Comparison of ENCODE assay signal across 8 cellular contexts in genomic region chr2:205776139-205776538, GRCh38.
DNase-seq lines count a peak whose midpoint lies in the region; ATAC-seq and TF ChIP-seq lines count a peak whose summit lies in the region.

No MANE protein-coding gene starts in this region.

- no peaks in the 10 kb centered on the region for H3K4me1 Mint-ChIP-seq in activated T-helper 2 cell treated with anti-CD3 and anti-CD28 coated beads, Interferon-gamma antibody, Interleukin-2, Interleukin-4, amounts not matched to agents 10 μg/mL and 5 μg/mL and 100 μg/mL, durations not matched to agents 14 hours and 24 hours and 36 hours (ENCODE audit: low read depth)
- H3K4me1 Mint-ChIP-seq in stimulated activated effector memory CD8-positive, alpha-beta T cell treated with anti-CD3 and anti-CD28 coated beads, Interleukin-12 subunit alpha, Interleukin-12 subunit beta, amount 100 ng/mL, for 72 hours = no peaks in the 10 kb centered on the region

- peak; percentile 33 for ATAC-seq in stimulated activated effector memory CD8-positive, alpha-beta T cell treated with anti-CD3 and anti-CD28 coated beads, Interleukin-12 subunit alpha, Interleukin-12 subunit beta, amount 100 ng/mL, for 72 hours

- H3K27me3 Mint-ChIP-seq in activated T-helper 2 cell treated with anti-CD3 and anti-CD28 coated beads, Interferon-gamma antibody, Interleukin-2, Interleukin-4, amounts not matched to agents 10 μg/mL and 5 μg/mL and 100 μg/mL, durations not matched to agents 14 hours and 24 hours and 36 hours (ENCODE audit: low read depth) = peaks cover 21% of the 10 kb centered on the region

- intact Hi-C loops in activated T-helper 2 cell treated with anti-CD3 and anti-CD28 coated beads, Interferon-gamma antibody, Interleukin-2, Interleukin-4, amounts not matched to agents 10 μg/mL and 5 μg/mL and 100 μg/mL, durations not matched to agents 14 hours and 24 hours and 36 hours (cut with micrococcal nuclease) = loop anchor here (5.0 kb wide), 2 partner anchors 36 to 111 kb away; no protein-coding TSS in a partner anchor

- TF ChIP-seq CTCF in AG09319 (IDR thresholded peaks at IDR 0.05; ENCODE audit: low read depth, low read length) (peak; percentile 56), GM13976 (IDR thresholded peaks at IDR 0.05; ENCODE audit: borderline replicate concordance, control extremely low read depth, extremely low read depth, insufficient read depth, missing control alignments) (peak; percentile 56)

- no peak overlapping the region for H3K4me3 Mint-ChIP-seq in activated T-helper 2 cell treated with anti-CD3 and anti-CD28 coated beads, Interferon-gamma antibody, Interleukin-2, Interleukin-4, amounts not matched to agents 10 μg/mL and 5 μg/mL and 100 μg/mL, durations not matched to agents 14 hours and 24 hours and 36 hours (ENCODE audit: low read depth)
- no peak overlapping the region for H3K4me3 Mint-ChIP-seq in stimulated activated effector memory CD8-positive, alpha-beta T cell treated with anti-CD3 and anti-CD28 coated beads, Interleukin-12 subunit alpha, Interleukin-12 subunit beta, amount 100 ng/mL, for 72 hours

- DNase-seq in AG09319 (ENCODE audit: extremely low read depth, low read depth) (no peak), GM13976 (ENCODE audit: low spot score) (peak; percentile 70), KBM-7 (peak; percentile 62), iPS DF 19.7 (ENCODE audit: low read depth, low spot score) (peak; percentile 68), NCI-H2029 treated with DMSO at 0.1 percent for 48 hours (lab: John Stamatoyannopoulos, UW) (no peak), SHP77 treated with DMSO at 0.1 percent for 48 hours (lab: John Stamatoyannopoulos, UW) (no peak)
- peak; percentile 24 for DNase-seq in activated T-helper 2 cell treated with anti-CD3 and anti-CD28 coated beads, Interferon-gamma antibody, Interleukin-2, Interleukin-4, amounts not matched to agents 10 μg/mL and 5 μg/mL and 100 μg/mL, durations not matched to agents 14 hours and 24 hours and 36 hours (ENCODE audit: low spot score)
- DNase-seq in stimulated activated effector memory CD8-positive, alpha-beta T cell treated with anti-CD3 and anti-CD28 coated beads, Interleukin-12 subunit alpha, Interleukin-12 subunit beta, amount 100 ng/mL, for 72 hours (ENCODE audit: low spot score in 2 of 2) = peak; percentile 5 to 66

- H3K27ac Mint-ChIP-seq in activated T-helper 2 cell treated with anti-CD3 and anti-CD28 coated beads, Interferon-gamma antibody, Interleukin-2, Interleukin-4, amounts not matched to agents 10 μg/mL and 5 μg/mL and 100 μg/mL, durations not matched to agents 14 hours and 24 hours and 36 hours = no peak overlapping the region
- no peak overlapping the region for H3K27ac Mint-ChIP-seq in stimulated activated effector memory CD8-positive, alpha-beta T cell treated with anti-CD3 and anti-CD28 coated beads, Interleukin-12 subunit alpha, Interleukin-12 subunit beta, amount 100 ng/mL, for 72 hours

- H3K36me3 Mint-ChIP-seq in activated T-helper 2 cell treated with anti-CD3 and anti-CD28 coated beads, Interferon-gamma antibody, Interleukin-2, Interleukin-4, amounts not matched to agents 10 μg/mL and 5 μg/mL and 100 μg/mL, durations not matched to agents 14 hours and 24 hours and 36 hours (ENCODE audit: low read depth) = no peaks in the 10 kb centered on the region
- H3K36me3 Mint-ChIP-seq in stimulated activated effector memory CD8-positive, alpha-beta T cell treated with anti-CD3 and anti-CD28 coated beads, Interleukin-12 subunit alpha, Interleukin-12 subunit beta, amount 100 ng/mL, for 72 hours = no peaks in the 10 kb centered on the region

- in situ Hi-C loops in GM13976 (cut with MboI; ENCODE audit: low sequenced_read_pairs, unreplicated experiment) = no loop called here
- in situ Hi-C loops in KBM-7 (cut with MboI; ENCODE audit: low pct_unique_long_range_greater_than_20kb, low sequenced_read_pairs) = no loop called here

- no peaks in the 10 kb centered on the region for H3K9me3 Mint-ChIP-seq in activated T-helper 2 cell treated with anti-CD3 and anti-CD28 coated beads, Interferon-gamma antibody, Interleukin-2, Interleukin-4, amounts not matched to agents 10 μg/mL and 5 μg/mL and 100 μg/mL, durations not matched to agents 14 hours and 24 hours and 36 hours
- H3K9me3 Mint-ChIP-seq in stimulated activated effector memory CD8-positive, alpha-beta T cell treated with anti-CD3 and anti-CD28 coated beads, Interleukin-12 subunit alpha, Interleukin-12 subunit beta, amount 100 ng/mL, for 72 hours = no peaks in the 10 kb centered on the region

Comparison
In these comparisons a context has a peak if more than half of its experiments do, and no peak if none do; other contexts are left out.
1. DNase-seq: peak in GM13976 (single experiment), KBM-7 (single experiment), activated T-helper 2 cell treated with anti-CD3 and anti-CD28 coated beads, Interferon-gamma antibody, Interleukin-2, Interleukin-4, amounts not matched to agents 10 μg/mL and 5 μg/mL and 100 μg/mL, durations not matched to agents 14 hours and 24 hours and 36 hours (single experiment), iPS DF 19.7 (single experiment) and stimulated activated effector memory CD8-positive, alpha-beta T cell treated with anti-CD3 and anti-CD28 coated beads, Interleukin-12 subunit alpha, Interleukin-12 subunit beta, amount 100 ng/mL, for 72 hours (2 of 2); none in AG09319 (single experiment), NCI-H2029 treated with DMSO at 0.1 percent for 48 hours (single experiment) and SHP77 treated with DMSO at 0.1 percent for 48 hours (single experiment).